ENCODE assay signal across 27 cellular contexts in the genomic region with DNA sequence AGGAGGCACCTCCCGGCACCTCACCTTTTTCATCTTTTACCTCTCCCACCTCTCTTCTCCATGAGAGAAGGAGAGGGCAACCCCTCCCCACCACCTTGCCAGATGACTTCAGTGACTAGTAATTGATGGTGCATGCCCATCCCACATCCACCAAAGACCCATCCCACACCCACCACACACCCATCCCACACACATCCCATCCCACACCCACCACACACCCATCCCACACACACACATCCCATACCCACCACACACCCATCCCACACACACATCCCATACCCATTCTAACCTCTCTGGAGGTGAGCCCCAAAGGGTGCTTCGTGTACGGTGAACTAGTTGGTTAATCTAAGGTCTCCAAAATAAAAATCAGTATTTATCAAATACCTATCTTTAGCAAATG. TPM values are rescaled to one million over a fixed set of nuclear protein-coding genes. Genes with fewer than 3 reads are reported as not detected.
DNase-seq lines count a peak whose midpoint lies in the region; ATAC-seq, FAIRE-seq and TF ChIP-seq lines count a peak whose summit lies in the region.
"Had no signal": no experiment of that assay in that cellular context is flagged by ENCODE, and none has a peak within 500 bp of the region (broad histone marks: within the 10 kb centered on the region; RNA-seq: fewer than 3 reads in every experiment).

No MANE protein-coding gene starts in this region.

- H2AK5ac ChIP-seq in trophoblast cell (ENCODE audit: low read length) (no peak overlapping the region), mesenchymal stem cell (ENCODE audit: low read length, severe bottlenecking) (no peak overlapping the region)

- H2AFZ ChIP-seq in trophoblast cell (ENCODE audit: insufficient read depth, low read length, poor library complexity) (no peak overlapping the region), mesenchymal stem cell (ENCODE audit: low read depth, low read length) (no peak overlapping the region)

- H3K4me3 Mint-ChIP-seq in CD4-positive, alpha-beta T cell, result no peak overlapping the region

- H3K4ac ChIP-seq in trophoblast cell (ENCODE audit: low read depth, low read length) (peak overlapping the region; percentile 75), mesenchymal stem cell (ENCODE audit: low read depth in 1 of 2, low read length in 2 of 2) (no peak overlapping the region)

- no peaks in the 10 kb centered on the region for H3K9me3 Mint-ChIP-seq in CD4-positive, alpha-beta T cell

- H3K4me2 ChIP-seq in trophoblast cell (ENCODE audit: low read length) (no peak overlapping the region), mesenchymal stem cell (ENCODE audit: low read length, poor library complexity, severe bottlenecking) (no peak overlapping the region)
- H3K4me2 ChIP-seq: A549 had no signal

- H2BK5ac ChIP-seq in trophoblast cell (ENCODE audit: low read depth, low read length, poor library complexity) (no peak overlapping the region), mesenchymal stem cell (ENCODE audit: low read depth, low read length, poor library complexity, severe bottlenecking) (no peak overlapping the region)

- peaks cover 13% of the 10 kb centered on the region for H3K79me2 ChIP-seq in trophoblast cell (ENCODE audit: control insufficient read depth, insufficient read depth, low read length, poor library complexity)

- H3K79me1 ChIP-seq in trophoblast cell (ENCODE audit: low read length), result no peaks in the 10 kb centered on the region
- H3K79me1 ChIP-seq in mesenchymal stem cell (replicated peaks; ENCODE audit: low read length, poor library complexity, severe bottlenecking), result peaks cover 53% of the 10 kb centered on the region

- H3K9me3 ChIP-seq in CD4-positive, alpha-beta T cell (ENCODE audit: control insufficient read depth, low read length), result no peaks in the 10 kb centered on the region
- H3K9me3 ChIP-seq in HEK293 (ENCODE audit: control insufficient read depth, insufficient read depth, low read depth, low read length) (no peaks in the 10 kb centered on the region), trophoblast cell (ENCODE audit: insufficient read depth, low read depth, low read length) (no peaks in the 10 kb centered on the region), mesenchymal stem cell (ENCODE audit: control insufficient read depth, low read length) (no peaks in the 10 kb centered on the region), heart right ventricle (no peaks in the 10 kb centered on the region)
- H3K9me3 ChIP-seq: A549, SJSA1 had no signal

- peak overlapping the region; percentile 48 for H3K27ac Mint-ChIP-seq in CD4-positive, alpha-beta T cell

- DNase-seq in CD4-positive, alpha-beta T cell, result no peak
- DNase-seq in bronchial epithelial cell (ENCODE audit: low read depth), result no peak
- DNase-seq in trophoblast cell, result no peak
- DNase-seq in mesenchymal stem cell, result no peak
- no peak for DNase-seq in heart right ventricle
- DNase-seq in activated naive CD4-positive, alpha-beta T cell treated with anti-CD3 and anti-CD28 coated beads, Interleukin-2, amount 50 U/mL, for 16 hours, result no peak
- DNase-seq: AML-193, C1 segment of cervical spinal cord, Calu3, DMS79 treated with DMSO at 0.1 percent for 48 hours, Kasumi-1, NCI-H1105, NCI-H146, NCI-H1930, NCI-H2107, NCI-H446 treated with DMSO at 0.1 percent for 48 hours, NCI-H526, NCI-H82, Right ventricle myocardium superior, RPMI8226 had no signal

- H4K91ac ChIP-seq in trophoblast cell (ENCODE audit: low read depth, low read length), result no peak overlapping the region
- no peak overlapping the region for H4K91ac ChIP-seq in mesenchymal stem cell (ENCODE audit: low read length)

- POLR2A ChIA-PET in CD4-positive, alpha-beta T cell (lab: Charles Lee), result no interaction called here
- POLR2A ChIA-PET in HEK293 (lab: Yijun Ruan, JAX), result no interaction called here

- no peak overlapping the region for H3K27ac ChIP-seq in CD4-positive, alpha-beta T cell (ENCODE audit: low read depth, low read length)
- H3K27ac ChIP-seq in HEK293 (ENCODE audit: extremely low read depth, low read depth, low read length), result no peak overlapping the region
- H3K27ac ChIP-seq in trophoblast cell (ENCODE audit: low read depth, low read length), result no peak overlapping the region
- no peak overlapping the region for H3K27ac ChIP-seq in mesenchymal stem cell (ENCODE audit: low read length, poor library complexity, severe bottlenecking)
- H3K27ac ChIP-seq in heart right ventricle, result no peak overlapping the region
- H3K27ac ChIP-seq: A549, SJSA1 had no signal

- no peak overlapping the region for H3K4me3 ChIP-seq in HEK293 (ENCODE audit: low read depth, low read length)
- H3K4me3 ChIP-seq in bronchial epithelial cell (ENCODE audit: low read depth, low read length), result no peak overlapping the region
- H3K4me3 ChIP-seq in trophoblast cell (ENCODE audit: low read depth, low read length), result no peak overlapping the region
- no peak overlapping the region for H3K4me3 ChIP-seq in mesenchymal stem cell (ENCODE audit: insufficient read depth in 1 of 2, low read depth in 1 of 2, low read length in 2 of 2)
- H3K4me3 ChIP-seq in heart right ventricle, result no peak overlapping the region
- H3K4me3 ChIP-seq: A549, K562, SJSA1 had no signal

- H2BK120ac ChIP-seq in trophoblast cell (ENCODE audit: insufficient read depth, low read length, poor library complexity), result no peak overlapping the region
- no peak overlapping the region for H2BK120ac ChIP-seq in mesenchymal stem cell (ENCODE audit: low read depth, low read length)

- H4K8ac ChIP-seq in trophoblast cell (ENCODE audit: low read depth, low read length), result no peak overlapping the region
- H4K8ac ChIP-seq in mesenchymal stem cell (ENCODE audit: low read length), result no peak overlapping the region

- TF ChIP-seq CTCF in CD4-positive, alpha-beta T cell (IDR thresholded peaks at IDR 0.05), result no peak
- TF ChIP-seq CTCF in HEK293 (tag by site-specific recombination; IDR thresholded peaks at IDR 0.05), result no peak
- TF ChIP-seq CTCF in bronchial epithelial cell (IDR thresholded peaks at IDR 0.05; ENCODE audit: insufficient read depth, low read length, severe bottlenecking), result no peak
- TF ChIP-seq CTCF in heart right ventricle (IDR thresholded peaks at IDR 0.05), result no peak

- H2BK12ac ChIP-seq in trophoblast cell (ENCODE audit: low read length) (no peak overlapping the region), mesenchymal stem cell (ENCODE audit: low read length in 2 of 2) (no peak overlapping the region)

- no peak overlapping the region for H3K18ac ChIP-seq in trophoblast cell (ENCODE audit: low read length)
- H3K18ac ChIP-seq in mesenchymal stem cell (ENCODE audit: low read depth in 1 of 2, low read length in 2 of 2), result no peak overlapping the region

- H2BK15ac ChIP-seq in mesenchymal stem cell (ENCODE audit: low read depth, poor library complexity, severe bottlenecking), result no peak overlapping the region

- peaks cover 24% of the 10 kb centered on the region for H3K36me3 Mint-ChIP-seq in CD4-positive, alpha-beta T cell (ENCODE audit: low read depth)

- H3K4me1 Mint-ChIP-seq in CD4-positive, alpha-beta T cell (ENCODE audit: low read depth), result peaks cover 93% of the 10 kb centered on the region

- no peaks in the 10 kb centered on the region for H3K36me3 ChIP-seq in HEK293 (ENCODE audit: control insufficient read depth in 2 of 2, insufficient read depth in 1 of 2, low read length in 2 of 2)
- H3K36me3 ChIP-seq in bronchial epithelial cell (ENCODE audit: control insufficient read depth, insufficient read depth, low read length), result peaks cover 9% of the 10 kb centered on the region
- H3K36me3 ChIP-seq in trophoblast cell (ENCODE audit: control insufficient read depth in 1 of 2, insufficient read depth in 2 of 2, low read length in 2 of 2), result peaks cover 0 to 2% of the 10 kb centered on the region in 2 experiments
- H3K36me3 ChIP-seq in mesenchymal stem cell (ENCODE audit: control insufficient read depth in 1 of 2, insufficient read depth in 2 of 2, low read depth in 1 of 2, low read length in 2 of 2), result peaks cover 0 to 12% of the 10 kb centered on the region in 2 experiments
- no peaks in the 10 kb centered on the region for H3K36me3 ChIP-seq in heart right ventricle

- FAIRE-seq in bronchial epithelial cell (lab: Jason Lieb, UNC), result peak; percentile 32
- FAIRE-seq: A549, GM19239, HepG2, K562 had no signal

- intact Hi-C loops in CD4-positive, alpha-beta T cell (cut with DNase I, micrococcal nuclease), result no loop called here
- intact Hi-C loops in heart right ventricle (cut with DNase I), result no loop called here

- no peak overlapping the region for H4K12ac ChIP-seq in trophoblast cell (ENCODE audit: low read depth, low read length)

- H3K14ac ChIP-seq in trophoblast cell (ENCODE audit: low read length), result no peak overlapping the region
- no peak overlapping the region for H3K14ac ChIP-seq in mesenchymal stem cell (ENCODE audit: low read length in 2 of 2)

- H3K27me3 ChIP-seq in CD4-positive, alpha-beta T cell (ENCODE audit: control insufficient read depth, insufficient read depth, low read length), result no peaks in the 10 kb centered on the region
- H3K27me3 ChIP-seq in bronchial epithelial cell (ENCODE audit: control insufficient read depth, insufficient read depth, low read length) (no peaks in the 10 kb centered on the region), trophoblast cell (ENCODE audit: insufficient read depth, low read length) (no peaks in the 10 kb centered on the region), mesenchymal stem cell (ENCODE audit: control insufficient read depth in 1 of 2, insufficient read depth in 1 of 2, low read length in 2 of 2) (no peaks in the 10 kb centered on the region), heart right ventricle (no peaks in the 10 kb centered on the region)
- H3K27me3 ChIP-seq: SJSA1 had no signal

- WGBS in trophoblast cell (ENCODE audit: extremely low coverage, insufficient coverage, insufficient read length), result no CpG with 5 or more reads among the region's 3 CpGs
- 98% methylated on average over 3 of the region's 3 CpGs for WGBS in mesenchymal stem cell
- 95 to 100% methylated on average over 3 of the region's 3 CpGs for WGBS in heart right ventricle, 2 donors

- CTCF ChIA-PET in CD4-positive, alpha-beta T cell (lab: Charles Lee), result interaction anchor here (1.5 kb wide), 1 partner anchor 121 kb away, joined by 4 read pairs; no protein-coding TSS in a partner anchor
- CTCF ChIA-PET in HEK293 (lab: Yijun Ruan, JAX), result interaction anchor here (0.6 kb wide), 1 partner anchor 11 kb away, joined by 3 read pairs; no protein-coding TSS in a partner anchor

- ATAC-seq in CD4-positive, alpha-beta T cell (ENCODE audit: poor library complexity), result no peak
- ATAC-seq in heart right ventricle, result no peak
- ATAC-seq: A549, HCT116, HepG2, K562 had no signal

- H3K23ac ChIP-seq in trophoblast cell (ENCODE audit: low read length) (no peak overlapping the region), mesenchymal stem cell (ENCODE audit: low read length in 2 of 2) (peak overlapping the region in 1 of 2 experiments; percentile 61)

- no peaks in the 10 kb centered on the region for H3K27me3 Mint-ChIP-seq in CD4-positive, alpha-beta T cell

- H3K4me1 ChIP-seq in HEK293 (ENCODE audit: control insufficient read depth, insufficient read depth, low read length) (no peaks in the 10 kb centered on the region), trophoblast cell (ENCODE audit: control insufficient read depth in 1 of 2, insufficient read depth in 2 of 2, low read length in 2 of 2) (peaks cover 2% of the 10 kb centered on the region in 2 experiments), mesenchymal stem cell (ENCODE audit: control insufficient read depth, insufficient read depth, low read depth, low read length) (peaks cover 13% of the 10 kb centered on the region), heart right ventricle (peaks cover 11 to 91% (median 53%) of the 10 kb centered on the region in 9 donors)

- H3K9ac ChIP-seq in trophoblast cell (ENCODE audit: low read length), result no peak overlapping the region
- no peak overlapping the region for H3K9ac ChIP-seq in mesenchymal stem cell (ENCODE audit: low read length)

RNA-seq across cellular contexts. Expression of a gene that starts 44.7 kb away (rescaled TPM):
- 10 to 100 TPM; 82.3 to 85.2 TPM for total RNA-seq in CD4-positive, alpha-beta T cell
- 168 and 171 TPM in 2 replicates for total RNA-seq in bronchial epithelial cell
- polyA plus RNA-seq in trophoblast cell (2013), result 105 and 107 TPM in 2 replicates
- 136 TPM for polyA plus RNA-seq in mesenchymal stem cell (2013, experiment 1 of 2)
- polyA plus RNA-seq in mesenchymal stem cell (2013, experiment 2 of 2), result 138 TPM
- 10 to 100 TPM; 52.0 to 72.9 (median 63.2) TPM for total RNA-seq in heart right ventricle
- 10 to 100 TPM; 20.8 to 39.7 TPM for polyA plus RNA-seq in heart right ventricle
